Comparison of ENCODE assay signal across 20 cellular contexts in genomic region chr7:14144538-14144937, GRCh38.
DNase-seq lines count a peak whose midpoint lies in the region; ATAC-seq and TF ChIP-seq lines count a peak whose summit lies in the region.
"Had no signal": no experiment of that assay in that cellular context is flagged by ENCODE, and none has a peak within 500 bp of the region (broad histone marks: within the 10 kb centered on the region; RNA-seq: fewer than 3 reads in every experiment).

No MANE protein-coding gene starts in this region.

- WGBS in psoas muscle, 3 donors: 90 to 93% (median 93%) methylated on average over 2 of the region's 2 CpGs

- H3K4me3 ChIP-seq in GM23338 (no peak overlapping the region), fibroblast of the aortic adventitia (ENCODE audit: low read depth, low read length) (no peak overlapping the region), psoas muscle (no peak overlapping the region)
- no peak overlapping the region for H3K4me3 ChIP-seq in CD8-positive, alpha-beta memory T cell (ENCODE audit: low read length)
- H3K4me3 ChIP-seq: PC-9 had no signal

- H3K36me3 Mint-ChIP-seq in GM23338 (ENCODE audit: low read depth): no peaks in the 10 kb centered on the region
- no peaks in the 10 kb centered on the region for H3K36me3 Mint-ChIP-seq in CD8-positive, alpha-beta memory T cell

- ATAC-seq in GM23338 (no peak), psoas muscle (no peak), HG02938 (IDR thresholded peaks at IDR 0.05; ENCODE audit: unreplicated experiment) (no peak)
- ATAC-seq: HepG2 had no signal

- peaks cover 12% of the 10 kb centered on the region; the same call in 1 of the 2 replicates for H3K4me1 ChIP-seq in GM23338 (ENCODE audit: insufficient read depth)
- no peaks in the 10 kb centered on the region for H3K4me1 ChIP-seq in psoas muscle
- no peaks in the 10 kb centered on the region for H3K4me1 ChIP-seq in CD8-positive, alpha-beta memory T cell (ENCODE audit: insufficient read depth, low read length)

- H3K36me3 ChIP-seq in GM23338 (ENCODE audit: insufficient read depth) (no peaks in the 10 kb centered on the region), psoas muscle (ENCODE audit: insufficient read depth in 1 of 2, low read depth in 1 of 2) (no peaks in the 10 kb centered on the region)
- no peaks in the 10 kb centered on the region for H3K36me3 ChIP-seq in CD8-positive, alpha-beta memory T cell (ENCODE audit: insufficient read depth, low read length)

- H3K79me2 ChIP-seq in GM23338 (replicated peaks; ENCODE audit: insufficient read depth): no peaks in the 10 kb centered on the region

- H3K27me3 Mint-ChIP-seq in GM23338 (ENCODE audit: insufficient read depth, low read depth, poor library complexity): no peaks in the 10 kb centered on the region
- no peaks in the 10 kb centered on the region for H3K27me3 Mint-ChIP-seq in CD8-positive, alpha-beta memory T cell

- H3K9me3 Mint-ChIP-seq in GM23338: no peaks in the 10 kb centered on the region
- no peaks in the 10 kb centered on the region for H3K9me3 Mint-ChIP-seq in CD8-positive, alpha-beta memory T cell
- H3K9me3 Mint-ChIP-seq: T-helper 1 cell treated with Interleukin-12 subunit alpha and Interleukin-12 subunit beta and Interleukin-4 antibody, amounts not matched to agents 30 μg/mL and 1 μg/mL, for 36 hours had no signal

- H3K4me3 Mint-ChIP-seq in GM23338: no peak overlapping the region
- no peak overlapping the region for H3K4me3 Mint-ChIP-seq in CD8-positive, alpha-beta memory T cell
- H3K4me3 Mint-ChIP-seq: T-helper 1 cell treated with Interleukin-12 subunit alpha and Interleukin-12 subunit beta and Interleukin-4 antibody, amounts not matched to agents 30 μg/mL and 1 μg/mL, for 36 hours had no signal

- no peaks in the 10 kb centered on the region for H3K9me2 ChIP-seq in GM23338 (ENCODE audit: insufficient read depth)

- no peak overlapping the region for H2AFZ ChIP-seq in GM23338
- H2AFZ ChIP-seq: PC-9 had no signal

- peak overlapping the region; percentile 4; the same call in 1 of the 2 replicates for H3K4me2 ChIP-seq in GM23338
- H3K4me2 ChIP-seq: PC-9 had no signal

- no peaks in the 10 kb centered on the region for H3F3A ChIP-seq in GM23338 (replicated peaks; ENCODE audit: low read depth)

- H3K27ac ChIP-seq in GM23338 (ENCODE audit: low read depth) (peak overlapping the region; percentile 6; the same call in 1 of the 2 replicates), psoas muscle (no peak overlapping the region)
- no peak overlapping the region for H3K27ac ChIP-seq in CD8-positive, alpha-beta memory T cell (ENCODE audit: low read depth, low read length)
- H3K27ac ChIP-seq: C4-2B, HL-60, PC-9 had no signal

- intact Hi-C loops in psoas muscle (cut with DNase I): no loop called here

- H3K27ac Mint-ChIP-seq in GM23338: peak overlapping the region; percentile 85
- no peak overlapping the region for H3K27ac Mint-ChIP-seq in CD8-positive, alpha-beta memory T cell
- H3K27ac Mint-ChIP-seq: T-helper 1 cell treated with Interleukin-12 subunit alpha and Interleukin-12 subunit beta and Interleukin-4 antibody, amounts not matched to agents 30 μg/mL and 1 μg/mL, for 36 hours had no signal

- DNase-seq in GM23338 (ENCODE audit: low spot score): no peak
- peak; percentile 73 for DNase-seq in NCI-H1436 (lab: John Stamatoyannopoulos, UW)
- DNase-seq in NCI-H69 (lab: John Stamatoyannopoulos, UW): peak; percentile 98
- DNase-seq in fibroblast of the aortic adventitia (ENCODE audit: low read depth): peak; percentile 5
- no peak for DNase-seq in psoas muscle
- no peak for DNase-seq in CD8-positive, alpha-beta memory T cell
- DNase-seq: EL, GF-D8, KBM-7, NCI-H1092, NCI-H774, PC-9, RPMI8226, SHP77, T1000 had no signal

- POLR2A ChIA-PET in CD8-positive, alpha-beta memory T cell (lab: Charles Lee): interaction anchor here (0.7 kb wide), 1 partner anchor 581 kb away, joined by 5 read pairs; no protein-coding TSS in a partner anchor

- H3K27me3 ChIP-seq in GM23338 (ENCODE audit: insufficient read depth) (no peaks in the 10 kb centered on the region), psoas muscle (ENCODE audit: insufficient read depth in 3 of 3, low read length in 2 of 3) (no peaks in the 10 kb centered on the region)
- H3K27me3 ChIP-seq in CD8-positive, alpha-beta memory T cell (ENCODE audit: insufficient read depth, low read length, poor library complexity, severe bottlenecking): no peaks in the 10 kb centered on the region

- CTCF ChIA-PET in CD8-positive, alpha-beta memory T cell (lab: Charles Lee): interaction anchor here (1.0 kb wide), 1 partner anchor 8 kb away, joined by 4 read pairs; no protein-coding TSS in a partner anchor

- no peaks in the 10 kb centered on the region for H4K20me1 ChIP-seq in GM23338 (replicated peaks; ENCODE audit: insufficient read depth)

- no peaks in the 10 kb centered on the region for H3K9me3 ChIP-seq in psoas muscle
- no peaks in the 10 kb centered on the region for H3K9me3 ChIP-seq in CD8-positive, alpha-beta memory T cell (ENCODE audit: low read length)

- H3K4me1 Mint-ChIP-seq in GM23338: peaks cover 6% of the 10 kb centered on the region; the same call in 2 of the 3 replicates
- H3K4me1 Mint-ChIP-seq in CD8-positive, alpha-beta memory T cell: no peaks in the 10 kb centered on the region

- TF ChIP-seq CTCF in GM23338 (conservative IDR thresholded peaks at IDR 0.05; ENCODE audit: low read depth in 2 of 2) (no peak), fibroblast of the aortic adventitia (IDR thresholded peaks at IDR 0.05; ENCODE audit: insufficient read depth, low read length) (no peak), psoas muscle (IDR thresholded peaks at IDR 0.05) (no peak)

TF ChIP-seq in GM23338, 12 proteins besides CTCF, POLR2A, EP300 and RAD21 (continues in another document):
- TF ChIP-seq ZNF114 (CRISPR knock-in tag; IDR thresholded peaks at IDR 0.05) (no peak), JUNB (IDR thresholded peaks at IDR 0.05; ENCODE audit: unreplicated experiment) (no peak), STAT1 (IDR thresholded peaks at IDR 0.05; ENCODE audit: unreplicated experiment) (no peak), ZNF462 (CRISPR knock-in tag; IDR thresholded peaks at IDR 0.05) (no peak), CREB1 (CRISPR knock-in tag; IDR thresholded peaks at IDR 0.05; ENCODE audit: low read depth) (no peak), ZNF331 (CRISPR knock-in tag; IDR thresholded peaks at IDR 0.05; ENCODE audit: low read depth) (no peak), EZH2phosphoT487 (IDR thresholded peaks at IDR 0.05; ENCODE audit: unreplicated experiment) (no peak), EZH2 (IDR thresholded peaks at IDR 0.05; ENCODE audit: low read depth, unreplicated experiment) (no peak), NANOG (IDR thresholded peaks at IDR 0.05; ENCODE audit: borderline replicate concordance) (no peak)

Comparison
In these comparisons a context has a peak if more than half of its experiments do, and no peak if none do; other contexts are left out.
1. DNase-seq: peak in NCI-H1436 (single experiment), NCI-H69 (single experiment) and fibroblast of the aortic adventitia (single experiment); none in GM23338 (single experiment), psoas muscle (0 of 2) and CD8-positive, alpha-beta memory T cell (0 of 5).